Comparison of ENCODE assay signal across 9 cellular contexts in genomic region chr2:71801969-71802368, GRCh38.
DNase-seq lines count a peak whose midpoint lies in the region; ATAC-seq, FAIRE-seq and TF ChIP-seq lines count a peak whose summit lies in the region.
"Had no signal": no experiment of that assay in that cellular context is flagged by ENCODE, and none has a peak within 500 bp of the region (broad histone marks: within the 10 kb centered on the region; RNA-seq: fewer than 3 reads in every experiment).

No MANE protein-coding gene starts in this region.

- H3K4me3 Mint-ChIP-seq in Calu3 (ENCODE audit: low read depth, unreplicated experiment) (no peak overlapping the region), type B pancreatic cell (no peak overlapping the region)
- H3K4me3 Mint-ChIP-seq in activated T-helper 2 cell treated with anti-CD3 and anti-CD28 coated beads, Interferon-gamma antibody, Interleukin-2, Interleukin-4, amounts not matched to agents 10 μg/mL and 5 μg/mL and 100 μg/mL, durations not matched to agents 14 hours and 24 hours and 36 hours (ENCODE audit: low read depth), result no peak overlapping the region
- H3K4me3 Mint-ChIP-seq: stimulated activated naive CD8-positive, alpha-beta T cell treated with anti-CD3 and anti-CD28 coated beads, Interleukin-15, amount 100 ng/mL, for 72 hours had no signal

- H3K36me3 ChIP-seq in Karpas-422 (ENCODE audit: insufficient read depth, low read length) (no peaks in the 10 kb centered on the region), body of pancreas (replicated peaks in 1 of 2; ENCODE audit: insufficient read depth in 1 of 2, low read depth in 2 of 2) (no peaks in the 10 kb centered on the region), keratinocyte (ENCODE audit: control insufficient read depth in 2 of 2, extremely low read depth in 1 of 2, insufficient read depth in 2 of 2, low read length in 2 of 2) (no peaks in the 10 kb centered on the region)

- no peak overlapping the region for H3K27ac ChIP-seq in Karpas-422 (ENCODE audit: low read length)
- H3K27ac ChIP-seq in body of pancreas, result no peak overlapping the region
- H3K27ac ChIP-seq in keratinocyte (ENCODE audit: control insufficient read depth, insufficient read depth, low read length), result no peak overlapping the region

- H3K27me3 Mint-ChIP-seq in Calu3 (ENCODE audit: unreplicated experiment) (peaks cover 42% of the 10 kb centered on the region), type B pancreatic cell (peaks cover 5% of the 10 kb centered on the region)
- H3K27me3 Mint-ChIP-seq in activated T-helper 2 cell treated with anti-CD3 and anti-CD28 coated beads, Interferon-gamma antibody, Interleukin-2, Interleukin-4, amounts not matched to agents 10 μg/mL and 5 μg/mL and 100 μg/mL, durations not matched to agents 14 hours and 24 hours and 36 hours (ENCODE audit: low read depth), result no peaks in the 10 kb centered on the region

- H3K9ac ChIP-seq in Karpas-422 (ENCODE audit: low read length), result no peak overlapping the region
- no peak overlapping the region for H3K9ac ChIP-seq in keratinocyte (ENCODE audit: control insufficient read depth, extremely low read depth, insufficient read depth, low read length)

- dilution Hi-C loops in keratinocyte (cut with MboI; ENCODE audit: extremely low pct_ligation_motif_present, low sequenced_read_pairs), result no loop called here

- no peaks in the 10 kb centered on the region for H3K9me3 ChIP-seq in Karpas-422 (ENCODE audit: low read length)
- H3K9me3 ChIP-seq in body of pancreas, result no peaks in the 10 kb centered on the region
- no peaks in the 10 kb centered on the region for H3K9me3 ChIP-seq in keratinocyte (ENCODE audit: control insufficient read depth, low read depth, low read length)

- peak; percentile 30 for ATAC-seq in body of pancreas
- ATAC-seq in HG02970 (IDR thresholded peaks at IDR 0.05; ENCODE audit: low FRiP score, unreplicated experiment), result no peak
- ATAC-seq: stimulated activated naive CD8-positive, alpha-beta T cell treated with anti-CD3 and anti-CD28 coated beads, Interleukin-15, amount 100 ng/mL, for 72 hours had no signal

- no peak overlapping the region for H3K27ac Mint-ChIP-seq in Calu3 (ENCODE audit: unreplicated experiment)
- no peak overlapping the region for H3K27ac Mint-ChIP-seq in type B pancreatic cell
- H3K27ac Mint-ChIP-seq in activated T-helper 2 cell treated with anti-CD3 and anti-CD28 coated beads, Interferon-gamma antibody, Interleukin-2, Interleukin-4, amounts not matched to agents 10 μg/mL and 5 μg/mL and 100 μg/mL, durations not matched to agents 14 hours and 24 hours and 36 hours, result no peak overlapping the region
- H3K27ac Mint-ChIP-seq: stimulated activated naive CD8-positive, alpha-beta T cell treated with anti-CD3 and anti-CD28 coated beads, Interleukin-15, amount 100 ng/mL, for 72 hours had no signal

- CTCF ChIA-PET in Calu3 (lab: Charles Lee), result interaction anchor here (0.9 kb wide), 1 partner anchor 778 kb away, joined by 3 read pairs; no protein-coding TSS in a partner anchor

- H3K4me2 ChIP-seq in Karpas-422 (ENCODE audit: low read depth, low read length, poor library complexity, severe bottlenecking) (no peak overlapping the region), keratinocyte (ENCODE audit: control insufficient read depth, extremely low read depth, insufficient read depth, low read depth, low read length) (no peak overlapping the region)

- H3K9me1 ChIP-seq in keratinocyte (ENCODE audit: control insufficient read depth, extremely low read depth, insufficient read depth, low read length), result no peaks in the 10 kb centered on the region

- H3K4me3 ChIP-seq in Karpas-422 (ENCODE audit: low read length) (no peak overlapping the region), body of pancreas (no peak overlapping the region), keratinocyte (ENCODE audit: control insufficient read depth in 2 of 3, extremely low read depth in 1 of 3, insufficient read depth in 2 of 3, low read depth in 1 of 3, low read length in 3 of 3) (no peak overlapping the region)

- H2AFZ ChIP-seq in Karpas-422 (ENCODE audit: low read length) (no peak overlapping the region), keratinocyte (ENCODE audit: control insufficient read depth, low read length) (no peak overlapping the region)

- H3K4me1 ChIP-seq in Karpas-422 (ENCODE audit: low read length) (no peaks in the 10 kb centered on the region), body of pancreas (no peaks in the 10 kb centered on the region), keratinocyte (ENCODE audit: control insufficient read depth, extremely low read depth, insufficient read depth, low read length) (no peaks in the 10 kb centered on the region)

- intact Hi-C loops in Calu3 (cut with micrococcal nuclease; ENCODE audit: unreplicated experiment) (loop anchor here (1.0 kb wide), 1 partner anchor 348 kb away; no protein-coding TSS in a partner anchor), body of pancreas (cut with DNase I) (no loop called here)
- intact Hi-C loops in activated T-helper 2 cell treated with anti-CD3 and anti-CD28 coated beads, Interferon-gamma antibody, Interleukin-2, Interleukin-4, amounts not matched to agents 10 μg/mL and 5 μg/mL and 100 μg/mL, durations not matched to agents 14 hours and 24 hours and 36 hours (cut with micrococcal nuclease), result no loop called here

- TF ChIP-seq CTCF in Calu3 (IDR thresholded peaks at IDR 0.05; ENCODE audit: unreplicated experiment) (peak; percentile 32), body of pancreas (IDR thresholded peaks at IDR 0.05) (peak in 4 of 7 experiments; percentile 17 to 42 (median 27)), keratinocyte (optimal IDR thresholded peaks at IDR 0.05 in 1 of 3, IDR thresholded peaks at IDR 0.05 in 1 of 3, conservative IDR thresholded peaks at IDR 0.05 in 1 of 3; ENCODE audit: extremely low read depth in 1 of 3, insufficient read depth in 2 of 3, low read length in 3 of 3) (peak; percentile 40 to 78 (median 66)), type B pancreatic cell (conservative IDR thresholded peaks at IDR 0.05) (peak; percentile 56)

- H3K36me3 Mint-ChIP-seq in Calu3 (ENCODE audit: insufficient read depth, unreplicated experiment) (no peaks in the 10 kb centered on the region), type B pancreatic cell (no peaks in the 10 kb centered on the region)
- H3K36me3 Mint-ChIP-seq in activated T-helper 2 cell treated with anti-CD3 and anti-CD28 coated beads, Interferon-gamma antibody, Interleukin-2, Interleukin-4, amounts not matched to agents 10 μg/mL and 5 μg/mL and 100 μg/mL, durations not matched to agents 14 hours and 24 hours and 36 hours (ENCODE audit: low read depth), result no peaks in the 10 kb centered on the region

- no peak for FAIRE-seq in keratinocyte (lab: Jason Lieb, UNC)

- no peak for TF ChIP-seq POLR2A in body of pancreas (IDR thresholded peaks at IDR 0.05)

- BruUV-seq in Calu3 (replicated peaks; lab: Mats Ljungman, UMichigan), result no TSS peak

- WGBS in body of pancreas, 2 donors, result 82 to 87% methylated on average over 3 to 8 of the region's 8 CpGs

- DNase-seq in Calu3 (peak; percentile 47), Karpas-422 (peak; percentile 71), body of pancreas (peak; percentile 22 to 52 (median 31)), keratinocyte (ENCODE audit: low read depth, low spot score) (no peak), type B pancreatic cell (ENCODE audit: extremely low spot score, unreplicated experiment) (no peak), NCI-H2029 treated with DMSO at 0.1 percent for 48 hours (lab: John Stamatoyannopoulos, UW) (no peak)
- DNase-seq in activated T-helper 2 cell treated with anti-CD3 and anti-CD28 coated beads, Interferon-gamma antibody, Interleukin-2, Interleukin-4, amounts not matched to agents 10 μg/mL and 5 μg/mL and 100 μg/mL, durations not matched to agents 14 hours and 24 hours and 36 hours (ENCODE audit: low spot score), result no peak

- H4K20me1 ChIP-seq in Karpas-422 (ENCODE audit: insufficient read depth, low read depth, low read length), result no peaks in the 10 kb centered on the region
- H4K20me1 ChIP-seq in keratinocyte (ENCODE audit: control insufficient read depth, extremely low read depth, insufficient read depth, low read length), result no peaks in the 10 kb centered on the region

- H3K9me3 Mint-ChIP-seq in Calu3 (ENCODE audit: low read depth, unreplicated experiment), result no peaks in the 10 kb centered on the region
- no peaks in the 10 kb centered on the region for H3K9me3 Mint-ChIP-seq in type B pancreatic cell
- no peaks in the 10 kb centered on the region for H3K9me3 Mint-ChIP-seq in activated T-helper 2 cell treated with anti-CD3 and anti-CD28 coated beads, Interferon-gamma antibody, Interleukin-2, Interleukin-4, amounts not matched to agents 10 μg/mL and 5 μg/mL and 100 μg/mL, durations not matched to agents 14 hours and 24 hours and 36 hours
- H3K9me3 Mint-ChIP-seq: stimulated activated naive CD8-positive, alpha-beta T cell treated with anti-CD3 and anti-CD28 coated beads, Interleukin-15, amount 100 ng/mL, for 72 hours had no signal

- H3K27me3 ChIP-seq in Karpas-422 (ENCODE audit: low read length) (no peaks in the 10 kb centered on the region), body of pancreas (no peaks in the 10 kb centered on the region), keratinocyte (ENCODE audit: control insufficient read depth, extremely low read depth, insufficient read depth, low read length) (no peaks in the 10 kb centered on the region)

- H3K4me1 Mint-ChIP-seq in Calu3 (ENCODE audit: low read depth, unreplicated experiment) (no peaks in the 10 kb centered on the region), type B pancreatic cell (ENCODE audit: unreplicated experiment) (peaks cover 26% of the 10 kb centered on the region)
- no peaks in the 10 kb centered on the region for H3K4me1 Mint-ChIP-seq in activated T-helper 2 cell treated with anti-CD3 and anti-CD28 coated beads, Interferon-gamma antibody, Interleukin-2, Interleukin-4, amounts not matched to agents 10 μg/mL and 5 μg/mL and 100 μg/mL, durations not matched to agents 14 hours and 24 hours and 36 hours (ENCODE audit: low read depth)
- H3K4me1 Mint-ChIP-seq: stimulated activated naive CD8-positive, alpha-beta T cell treated with anti-CD3 and anti-CD28 coated beads, Interleukin-15, amount 100 ng/mL, for 72 hours had no signal

- H3K9me2 ChIP-seq in Karpas-422 (replicated peaks; ENCODE audit: insufficient read depth, low read length), result no peaks in the 10 kb centered on the region

- H3K79me2 ChIP-seq in Karpas-422 (ENCODE audit: low read length) (no peaks in the 10 kb centered on the region), keratinocyte (ENCODE audit: control insufficient read depth, insufficient read depth, low read length) (no peaks in the 10 kb centered on the region)

Comparison
In these comparisons a context has a peak if more than half of its experiments do, and no peak if none do; other contexts are left out.
1. DNase-seq: peak in Calu3 (single experiment), Karpas-422 (single experiment) and body of pancreas (4 of 4); none in keratinocyte (single experiment), type B pancreatic cell (single experiment), NCI-H2029 treated with DMSO at 0.1 percent for 48 hours (single experiment) and activated T-helper 2 cell treated with anti-CD3 and anti-CD28 coated beads, Interferon-gamma antibody, Interleukin-2, Interleukin-4, amounts not matched to agents 10 μg/mL and 5 μg/mL and 100 μg/mL, durations not matched to agents 14 hours and 24 hours and 36 hours (single experiment).
2. Peak in every context shown above with its lines, with median percentiles within 50 percentile points of each other: CTCF ChIP-seq.